ENCODE assay signal across 20 cellular contexts in genomic region chr15:95459288-95459687, GRCh38.
DNase-seq lines count a peak whose midpoint lies in the region; ATAC-seq and TF ChIP-seq lines count a peak whose summit lies in the region.
"Had no signal": no experiment of that assay in that cellular context is flagged by ENCODE, and none has a peak within 500 bp of the region (broad histone marks: within the 10 kb centered on the region; RNA-seq: fewer than 3 reads in every experiment).

No MANE protein-coding gene starts in this region.

- H3K4me1 ChIP-seq in adrenal gland (replicated peaks in 1 of 2) (no peaks in the 10 kb centered on the region), gastrocnemius medialis (peaks cover 0 to 5% of the 10 kb centered on the region in 2 donors)
- H3K4me1 ChIP-seq: HAP-1 had no signal

- no peaks in the 10 kb centered on the region for H3K36me3 ChIP-seq in adrenal gland (replicated peaks in 1 of 2)
- H3K36me3 ChIP-seq in gastrocnemius medialis = no peaks in the 10 kb centered on the region
- H3K36me3 ChIP-seq: HAP-1 had no signal

- TF ChIP-seq CTCF in adrenal gland (IDR thresholded peaks at IDR 0.05) (no peak), gastrocnemius medialis (IDR thresholded peaks at IDR 0.05 in 4 of 5, conservative IDR thresholded peaks at IDR 0.05 in 1 of 5) (no peak)

- H3K27ac ChIP-seq in adrenal gland (peak overlapping the region in 3 of 5 donors; percentile 50 to 82 (median 57)), gastrocnemius medialis (peak overlapping the region in 3 of 4 donors; percentile 12 to 64 (median 31))

- peaks cover 35% of the 10 kb centered on the region for H3K27me3 Mint-ChIP-seq in activated T-cell treated with anti-CD3 and anti-CD28 coated beads, Interleukin-2, amount 50 U/mL, for 72 hours (ENCODE audit: low read depth)
- H3K27me3 Mint-ChIP-seq: B cell had no signal

- peaks cover 9% of the 10 kb centered on the region for H3K4me1 Mint-ChIP-seq in activated T-cell treated with anti-CD3 and anti-CD28 coated beads, Interleukin-2, amount 50 U/mL, for 72 hours (ENCODE audit: low read depth)
- H3K4me1 Mint-ChIP-seq: B cell had no signal

- no peak overlapping the region for H3K4me3 Mint-ChIP-seq in activated T-cell treated with anti-CD3 and anti-CD28 coated beads, Interleukin-2, amount 50 U/mL, for 72 hours
- H3K4me3 Mint-ChIP-seq: B cell; dendritic cell treated with granulocyte-macrophage colony-stimulating factor and Interleukin-4, amounts not matched to agents 40 ng/mL and 50 ng/mL, for 4 days had no signal

- H3K4me3 ChIP-seq in adrenal gland (no peak overlapping the region), gastrocnemius medialis (no peak overlapping the region)
- H3K4me3 ChIP-seq: HAP-1 had no signal

- 34 to 44% (median 39%) methylated on average over 4 of the region's 4 CpGs for WGBS in adrenal gland, 4 donors

- H3K9me3 Mint-ChIP-seq in activated T-cell treated with anti-CD3 and anti-CD28 coated beads, Interleukin-2, amount 50 U/mL, for 72 hours = peaks cover 2 to 3% of the 10 kb centered on the region in 2 donors
- H3K9me3 Mint-ChIP-seq: dendritic cell treated with granulocyte-macrophage colony-stimulating factor and Interleukin-4, amounts not matched to agents 40 ng/mL and 50 ng/mL, for 4 days had no signal

- H3K27ac Mint-ChIP-seq in activated T-cell treated with anti-CD3 and anti-CD28 coated beads, Interleukin-2, amount 50 U/mL, for 72 hours = no peak overlapping the region
- H3K27ac Mint-ChIP-seq: B cell; dendritic cell treated with granulocyte-macrophage colony-stimulating factor and Interleukin-4, amounts not matched to agents 40 ng/mL and 50 ng/mL, for 4 days had no signal

- TF ChIP-seq POLR2A in adrenal gland (IDR thresholded peaks at IDR 0.05) (no peak), gastrocnemius medialis (IDR thresholded peaks at IDR 0.05) (no peak)

- DNase-seq in GM03348 (ENCODE audit: low spot score) (peak; percentile 8), adrenal gland (no peak), glomerular visceral epithelial cell (ENCODE audit: extremely low spot score) (peak; percentile 1), gastrocnemius medialis (no peak), NCI-H446 (lab: John Stamatoyannopoulos, UW) (no peak)
- no peak for DNase-seq in stimulated activated naive CD4-positive, alpha-beta T cell treated with Interleukin-2 at 50 U/mL for 16 hours (lab: John Stamatoyannopoulos, UW)
- no peak for DNase-seq in activated T-cell treated with anti-CD3 and anti-CD28 coated beads, Interleukin-2, amount 50 U/mL, for 72 hours
- DNase-seq: activated CD4-positive, alpha-beta T cell treated with anti-CD3 and anti-CD28 coated beads for 1 hour; activated naive CD4-positive, alpha-beta T cell treated with Interleukin-2 at 50 U/mL for 16 hours; Calu3; hypothalamus; left cardiac atrium; NCI-H2081; NCI-H526; SK-N-SH had no signal

- H3K27me3 ChIP-seq in adrenal gland = no peaks in the 10 kb centered on the region
- H3K27me3 ChIP-seq in gastrocnemius medialis = no peaks in the 10 kb centered on the region

- H3K9me3 ChIP-seq in adrenal gland (replicated peaks in 1 of 3) (no peaks in the 10 kb centered on the region), gastrocnemius medialis (no peaks in the 10 kb centered on the region)
- H3K9me3 ChIP-seq: HAP-1, SK-N-SH had no signal

- ATAC-seq in gastrocnemius medialis = no peak
- no peak for ATAC-seq in GM18870 (IDR thresholded peaks at IDR 0.05; ENCODE audit: unreplicated experiment)
- ATAC-seq in activated T-cell treated with anti-CD3 and anti-CD28 coated beads, Interleukin-2, amount 50 U/mL, for 72 hours (replicated peaks in 1 of 2) = no peak
- ATAC-seq: esophagus mucosa had no signal

- intact Hi-C loops in adrenal gland (cut with DNase I) = no loop called here
- intact Hi-C loops in gastrocnemius medialis (cut with DNase I; ENCODE audit: low total_unique reads) = no loop called here

- H3K36me3 Mint-ChIP-seq in activated T-cell treated with anti-CD3 and anti-CD28 coated beads, Interleukin-2, amount 50 U/mL, for 72 hours (ENCODE audit: insufficient read depth in 2 of 2) = peaks cover 0 to 3% of the 10 kb centered on the region in 2 donors

- in situ Hi-C loops in gastrocnemius medialis (cut with MboI; ENCODE audit: low sequenced_read_pairs in 4 of 4) = no loop called here

Comparison
In these comparisons a context has a peak if more than half of its experiments do, and no peak if none do; other contexts are left out.
1. DNase-seq: peak in GM03348 (single experiment) and glomerular visceral epithelial cell (single experiment); none in adrenal gland (0 of 7), gastrocnemius medialis (0 of 2), NCI-H446 (0 of 2), stimulated activated naive CD4-positive, alpha-beta T cell treated with Interleukin-2 at 50 U/mL for 16 hours (single experiment) and activated T-cell treated with anti-CD3 and anti-CD28 coated beads, Interleukin-2, amount 50 U/mL, for 72 hours (0 of 2).